In the genomic region with DNA sequence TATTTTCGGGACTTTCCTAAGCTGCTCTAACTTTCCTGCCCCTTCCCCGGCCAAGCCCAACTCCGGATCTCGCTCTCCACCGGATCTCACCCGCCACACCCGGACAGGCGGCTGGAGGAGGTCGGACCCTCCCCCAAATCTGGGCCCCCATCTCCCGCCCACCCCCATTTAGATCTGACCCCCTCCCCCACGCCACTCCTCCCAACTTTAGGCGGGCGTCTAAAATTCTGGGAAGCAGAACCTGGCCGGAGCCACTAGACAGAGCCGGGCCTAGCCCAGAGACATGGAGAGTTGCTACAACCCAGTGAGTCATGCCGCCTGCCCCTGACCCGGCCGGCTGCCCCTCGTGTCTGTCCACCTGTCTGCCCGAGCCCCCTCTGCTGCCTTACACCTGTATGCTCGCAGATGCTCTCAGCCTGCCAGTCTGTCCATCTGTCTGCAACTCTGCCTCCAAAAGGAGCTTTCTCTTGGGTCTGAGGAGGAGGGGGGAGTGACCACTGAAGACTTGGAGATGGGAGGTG, we compare ENCODE assay signal across 8 cellular contexts. TPM values are rescaled to one million over a fixed set of nuclear protein-coding genes. Genes with fewer than 3 reads are reported as not detected.
DNase-seq lines count a peak whose midpoint lies in the region; ATAC-seq, FAIRE-seq and TF ChIP-seq lines count a peak whose summit lies in the region.

A gene (plus strand): TSS at position 29 of the 521 bp plus-strand sequence. CDS start 255 bp downstream, at position 284.

- POLR2A ChIA-PET in GM12878 (lab: Charles Lee), result interaction anchor here (0.6 to 6.1 kb wide), 15 partner anchors 10 to 578 kb away, joined by 3 to 44 read pairs (median 4); a partner anchor contains a TSS

- H3K4me2 ChIP-seq in GM12878 (ENCODE audit: control insufficient read depth, insufficient read depth), result peak within 1 kb of the TSS; percentile 96

- peak within 1 kb of the TSS; percentile 99 for H3K9ac ChIP-seq in GM12878 (ENCODE audit: control insufficient read depth, insufficient read depth, low read length)
- H3K9ac ChIP-seq in kidney (ENCODE audit: low read length in 2 of 2), result peak within 1 kb of the TSS; percentile 61 to 97

- WGBS in GM12878 (ENCODE audit: insufficient coverage, insufficient replicate concordance, low lambda C conversion rate, missing lambda C conversion rate), result 1% methylated on average over 19 of the region's 21 CpGs

- BruUV-seq in GM12878 (replicated peaks; lab: Mats Ljungman, UMichigan), result no TSS peak

- H3K4me3 ChIP-seq in GM12878 (peak within 1 kb of the TSS; percentile 100), kidney (ENCODE audit: low read length in 2 of 2) (peak within 1 kb of the TSS; percentile 79 to 99)

- peak within 1 kb of the TSS; percentile 98 for H3K27ac Mint-ChIP-seq in activated naive CD4-positive, alpha-beta T cell treated with anti-CD3 and anti-CD28 coated beads, Interleukin-2, amount 50 U/mL, for 24 hours

- H3K4me1 ChIP-seq in GM12878 (ENCODE audit: control insufficient read depth, insufficient read depth, low read length) (peaks cover 25% of the 10 kb centered on the region), kidney (ENCODE audit: control insufficient read depth in 1 of 2, insufficient read depth in 1 of 2, low read depth in 1 of 2, low read length in 2 of 2) (peaks cover 13 to 16% of the 10 kb centered on the region in 2 donors)

- no peak for DNase-seq in activated naive CD4-positive, alpha-beta T cell treated with anti-CD3 and anti-CD28 coated beads, Interleukin-2, amount 50 U/mL, for 16 hours
- no peak for DNase-seq in GM12878 (ENCODE audit: low read depth, low spot score)
- no peak for DNase-seq in kidney
- DNase-seq in substantia nigra (lab: John Stamatoyannopoulos, UW), result peak in 2 of 49 donors; percentile 27 to 57
- no peak for DNase-seq in AG08396 (ENCODE audit: low spot score)
- no peak for DNase-seq in NCI-H510A (lab: John Stamatoyannopoulos, UW)

- no peak for ATAC-seq in GM12878
- ATAC-seq in HG02884 (IDR thresholded peaks at IDR 0.05; ENCODE audit: unreplicated experiment), result no peak

- H3K27me3 ChIP-seq in GM12878 (replicated peaks in 1 of 2; ENCODE audit: control insufficient read depth in 2 of 2, insufficient read depth in 2 of 2, low read length in 1 of 2), result no peaks in the 10 kb centered on the region

- TF ChIP-seq CTCF in GM12878 (IDR thresholded peaks at IDR 0.05 in 2 of 3, conservative IDR thresholded peaks at IDR 0.05 in 1 of 3; ENCODE audit: control insufficient read depth in 2 of 3, extremely low read depth in 1 of 3, insufficient read depth in 1 of 3, low read depth in 3 of 3, low read length in 3 of 3) (no peak), kidney (IDR thresholded peaks at IDR 0.05; ENCODE audit: borderline replicate concordance, extremely low read depth, insufficient read depth) (no peak)

- H3K4me3 Mint-ChIP-seq in activated naive CD4-positive, alpha-beta T cell treated with anti-CD3 and anti-CD28 coated beads, Interleukin-2, amount 50 U/mL, for 24 hours, result peak within 1 kb of the TSS; percentile 92

- no peak for TF ChIP-seq EP300 in GM12878 (IDR thresholded peaks at IDR 0.05; ENCODE audit: borderline replicate concordance in 1 of 2, control insufficient read depth in 1 of 2, low read depth in 2 of 2, low read length in 2 of 2)

- peak within 1 kb of the TSS; percentile 93 for H3K27ac ChIP-seq in GM12878 (ENCODE audit: control insufficient read depth, insufficient read depth)
- H3K27ac ChIP-seq in kidney (ENCODE audit: low read depth in 2 of 2, low read length in 2 of 2), result peak within 1 kb of the TSS; percentile 87 to 97
- H3K27ac ChIP-seq in substantia nigra (ENCODE audit: low read depth, low read length, poor library complexity, severe bottlenecking), result peak within 1 kb of the TSS; percentile 82

- H3K9me3 Mint-ChIP-seq in activated naive CD4-positive, alpha-beta T cell treated with anti-CD3 and anti-CD28 coated beads, Interleukin-2, amount 50 U/mL, for 24 hours, result no peaks in the 10 kb centered on the region

- peak within 1 kb of the TSS; percentile 62 for H2AFZ ChIP-seq in GM12878 (ENCODE audit: control insufficient read depth, low read depth, low read length)

- no peak for TF ChIP-seq RAD21 in GM12878 (IDR thresholded peaks at IDR 0.05; ENCODE audit: insufficient read depth, low read depth, low read length)

- H4K20me1 ChIP-seq in GM12878 (ENCODE audit: control insufficient read depth, insufficient read depth), result no peaks in the 10 kb centered on the region

- FAIRE-seq in GM12878 (lab: Jason Lieb, UNC) (no peak), kidney (lab: Jason Lieb, UNC) (no peak)

- CTCF ChIA-PET in GM12878 (lab: Yijun Ruan, JAX), result interaction anchor here (0.7 to 12.1 kb wide), 7 partner anchors 8 to 226 kb away, joined by 4 to 90 read pairs (median 20); a partner anchor contains a TSS

- TF ChIP-seq POLR2A in GM12878 (IDR thresholded peaks at IDR 0.05; ENCODE audit: low read depth, low read length), result peak; percentile 55

- RAD21 ChIA-PET in GM12878 (lab: Charles Lee; ENCODE audit: unreplicated experiment), result interaction anchor here (0.7 to 5.8 kb wide), 8 partner anchors 11 to 165 kb away, joined by 3 to 33 read pairs (median 3); a partner anchor contains a TSS

- H3K79me2 ChIP-seq in GM12878 (ENCODE audit: control insufficient read depth, insufficient read depth, low read length), result peaks cover 57% of the 10 kb centered on the region

- in situ Hi-C loops in GM12878 (cut with MboI), result no loop called here

- intact Hi-C loops in GM12878 (cut with micrococcal nuclease; ENCODE audit: unreplicated experiment) (loop anchor here (10.0 kb wide), 1 partner anchor 249 kb away; a partner anchor contains a TSS), kidney (cut with DNase I) (no loop called here)

- H3K4me1 Mint-ChIP-seq in activated naive CD4-positive, alpha-beta T cell treated with anti-CD3 and anti-CD28 coated beads, Interleukin-2, amount 50 U/mL, for 24 hours, result peaks cover 46% of the 10 kb centered on the region

- no peaks in the 10 kb centered on the region for H3K27me3 Mint-ChIP-seq in activated naive CD4-positive, alpha-beta T cell treated with anti-CD3 and anti-CD28 coated beads, Interleukin-2, amount 50 U/mL, for 24 hours

- SMC1A ChIA-PET in GM12878 (lab: Charles Lee; ENCODE audit: uncharacterized antibody, unreplicated experiment), result interaction anchor here (0.6 to 3.8 kb wide), 4 partner anchors 26 to 124 kb away, joined by 3 to 23 read pairs (median 7); a partner anchor contains a TSS

- H3K9me3 ChIP-seq in GM12878 (replicated peaks; ENCODE audit: control insufficient read depth, insufficient read depth, low read length), result no peaks in the 10 kb centered on the region; the same call in 2 of the 3 replicates
- no peaks in the 10 kb centered on the region for H3K9me3 ChIP-seq in kidney (ENCODE audit: control insufficient read depth in 1 of 2, low read length in 2 of 2)

- H3K36me3 ChIP-seq in GM12878 (ENCODE audit: control insufficient read depth in 2 of 2, insufficient read depth in 2 of 2, low read length in 1 of 2) (peaks cover 10 to 25% of the 10 kb centered on the region in 2 experiments), kidney (ENCODE audit: control insufficient read depth in 1 of 2, insufficient read depth in 2 of 2, low read length in 2 of 2) (peaks cover 0 to 5% of the 10 kb centered on the region in 2 donors)

- H3K36me3 Mint-ChIP-seq in activated naive CD4-positive, alpha-beta T cell treated with anti-CD3 and anti-CD28 coated beads, Interleukin-2, amount 50 U/mL, for 24 hours, result peaks cover 19% of the 10 kb centered on the region

TF ChIP-seq in GM12878, 131 proteins besides CTCF, POLR2A, EP300 and RAD21 (continues in another document):
- TF ChIP-seq, protein P1, sequence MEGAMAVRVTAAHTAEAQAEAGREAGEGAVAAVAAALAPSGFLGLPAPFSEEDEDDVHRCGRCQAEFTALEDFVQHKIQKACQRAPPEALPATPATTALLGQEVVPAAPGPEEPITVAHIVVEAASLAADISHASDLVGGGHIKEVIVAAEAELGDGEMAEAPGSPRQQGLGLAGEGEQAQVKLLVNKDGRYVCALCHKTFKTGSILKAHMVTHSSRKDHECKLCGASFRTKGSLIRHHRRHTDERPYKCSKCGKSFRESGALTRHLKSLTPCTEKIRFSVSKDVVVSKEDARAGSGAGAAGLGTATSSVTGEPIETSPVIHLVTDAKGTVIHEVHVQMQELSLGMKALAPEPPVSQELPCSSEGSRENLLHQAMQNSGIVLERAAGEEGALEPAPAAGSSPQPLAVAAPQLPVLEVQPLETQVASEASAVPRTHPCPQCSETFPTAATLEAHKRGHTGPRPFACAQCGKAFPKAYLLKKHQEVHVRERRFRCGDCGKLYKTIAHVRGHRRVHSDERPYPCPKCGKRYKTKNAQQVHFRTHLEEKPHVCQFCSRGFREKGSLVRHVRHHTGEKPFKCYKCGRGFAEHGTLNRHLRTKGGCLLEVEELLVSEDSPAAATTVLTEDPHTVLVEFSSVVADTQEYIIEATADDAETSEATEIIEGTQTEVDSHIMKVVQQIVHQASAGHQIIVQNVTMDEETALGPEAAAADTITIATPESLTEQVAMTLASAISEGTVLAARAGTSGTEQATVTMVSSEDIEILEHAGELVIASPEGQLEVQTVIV (IDR thresholded peaks at IDR 0.05; ENCODE audit: borderline replicate concordance, partially characterized antibody), result no peak
- no peak for TF ChIP-seq RBBP5 (conservative IDR thresholded peaks at IDR 0.05)
- no peak for TF ChIP-seq ZSCAN29 (IDR thresholded peaks at IDR 0.05)

RNA-seq across cellular contexts. Expression of the gene that starts here (rescaled TPM):
- total RNA-seq in GM12878 (2013; cell fraction: nucleolus; rRNA removed), result 150 and 171 TPM in 2 replicates
- total RNA-seq in GM12878 (2014; rRNA removed), result 108 and 111 TPM in 2 replicates
- total RNA-seq in GM12878 (2014; rRNA removed; fragmentation: Illumina TruSeq; extraction: Trizol), result 42.4 and 43.7 TPM in 2 replicates
- 144 and 145 TPM in 2 replicates for total RNA-seq in GM12878 (2021)
- polyA plus RNA-seq in GM12878 (2011; ENCODE audit: low read depth), result 33.4 TPM
- 62.4 and 113 TPM in 2 replicates for polyA plus RNA-seq in GM12878 (2011; rRNA removed)
- polyA plus RNA-seq in GM12878 (2011; cell fraction: cytosol; rRNA removed), result 110 and 124 TPM in 2 replicates
- 571 and 613 TPM in 2 replicates for polyA plus RNA-seq in GM12878 (2011; cell fraction: nucleus; rRNA removed)
- polyA plus RNA-seq in GM12878 (2012), result 106 and 129 TPM in 2 replicates
- 49.9 and 56.4 TPM in 2 replicates for polyA plus RNA-seq in GM12878 (2014; fragmentation: Illumina TruSeq; extraction: Trizol)
- 1 to 10 TPM in 1 of 2 experiments, under 1 TPM in 1; 0.56 to 1.3 TPM for polyA plus RNA-seq in GM12878 (2014; fragmentation: Nextera tagmentation; extraction: Ambion mirVana)
- polyA plus RNA-seq in GM12878 (2014; rRNA removed), result 109 and 119 TPM in 2 replicates
- 10 to 100 TPM; 31.4 to 32.0 TPM for polyA plus RNA-seq in GM12878 (2016; fragmentation: Nextera tagmentation; extraction: Ambion mirVana)
- 60.3 and 69.0 TPM in 2 replicates for polyA minus RNA-seq in GM12878 (2011; rRNA and poly(A)+ RNA removed)
- polyA minus RNA-seq in GM12878 (2011; cell fraction: cytosol; rRNA and poly(A)+ RNA removed), result 39.0 and 44.4 TPM in 2 replicates
- polyA minus RNA-seq in GM12878 (2011; cell fraction: nucleus; rRNA and poly(A)+ RNA removed), result 74.0 and 110 TPM in 2 replicates
- 62.7 TPM for total RNA-seq in kidney
- 14.0 TPM for polyA plus RNA-seq in kidney (ENCODE audit: insufficient read depth, low read depth, low replicate concordance)
